In the genomic region with DNA sequence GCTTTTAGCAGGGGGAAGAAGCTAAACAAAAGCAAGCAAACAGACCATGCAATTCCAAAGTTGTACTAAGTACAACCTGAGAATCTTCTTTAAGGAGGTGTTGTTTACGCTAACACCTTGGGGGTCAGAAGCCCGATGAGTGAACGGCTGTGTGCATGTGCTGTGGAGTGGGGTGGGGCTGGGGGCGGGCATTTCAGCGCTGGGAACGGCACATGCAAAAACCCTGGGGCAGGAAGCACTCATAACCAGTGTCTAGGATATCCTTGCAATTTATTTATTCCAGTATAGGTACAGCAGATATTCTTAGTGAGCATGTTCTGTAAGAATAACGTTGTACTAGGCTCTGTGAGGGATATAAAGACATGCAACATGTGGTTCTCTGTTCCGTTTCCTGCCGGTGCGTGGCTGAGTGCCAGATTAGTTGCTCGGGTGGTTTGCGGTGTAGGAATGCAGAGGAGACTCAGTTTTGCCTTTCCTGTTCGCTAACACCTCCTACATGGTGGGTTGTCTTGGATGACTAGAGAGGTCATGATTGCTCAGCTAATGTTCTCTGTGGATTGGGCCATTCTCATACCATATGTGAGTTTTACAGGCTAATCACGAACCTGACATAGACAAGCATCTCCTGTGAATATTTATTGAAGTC, we compare ENCODE assay signal across 8 cellular contexts. TPM values are rescaled to one million over a fixed set of nuclear protein-coding genes. Genes with fewer than 3 reads are reported as not detected.
A peak's percentile ranks its signal among the peaks of the same experiment; 100 is the strongest.
DNase-seq lines count a peak whose midpoint lies in the region; ATAC-seq, FAIRE-seq and TF ChIP-seq lines count a peak whose summit lies in the region.

No MANE protein-coding gene starts in this region.

- H3K36me3 Mint-ChIP-seq in central memory CD8-positive, alpha-beta T cell (ENCODE audit: insufficient read depth) = peaks cover 48% of the 10 kb centered on the region

- ATAC-seq in GM19468 (IDR thresholded peaks at IDR 0.05; ENCODE audit: extremely low read depth, unreplicated experiment) (peak; percentile 76), IMR-90 (ENCODE audit: low read depth) (peak; percentile 62), pancreas (peak in 3 of 4 donors; percentile 33 to 41 (median 40))
- ATAC-seq in central memory CD8-positive, alpha-beta T cell (replicated peaks; ENCODE audit: extremely low read depth, poor library complexity, severe bottlenecking) = peak; percentile 82

- no TSS peak for BruUV-seq in IMR-90 (replicated peaks; lab: Mats Ljungman, UMichigan)

- H2BK120ac ChIP-seq in IMR-90 (ENCODE audit: low read depth, low read length) = no peak overlapping the region

- no peak overlapping the region for H2BK15ac ChIP-seq in IMR-90 (ENCODE audit: low read depth, low read length)

- in situ Hi-C loops in IMR-90 (cut with MboI; ENCODE audit: low sequenced_read_pairs) = no loop called here

- FAIRE-seq in pancreas (lab: Jason Lieb, UNC) = no peak

- H3K9me3 ChIP-seq in IMR-90 (ENCODE audit: control insufficient read depth, insufficient read depth, low read length) = no peaks in the 10 kb centered on the region
- H3K9me3 ChIP-seq in pancreas = no peaks in the 10 kb centered on the region

- POLR2A ChIA-PET in IMR-90 (lab: Charles Lee; ENCODE audit: unreplicated experiment) = no interaction called here

- H4K91ac ChIP-seq in IMR-90 (ENCODE audit: insufficient read depth, low read depth, low read length) = no peak overlapping the region

- no peak overlapping the region for H3K23ac ChIP-seq in IMR-90 (ENCODE audit: low read depth, low read length)

- H3K4me1 Mint-ChIP-seq in central memory CD8-positive, alpha-beta T cell = peaks cover 83% of the 10 kb centered on the region

- no peak for TF ChIP-seq POLR2A in IMR-90 (IDR thresholded peaks at IDR 0.05; ENCODE audit: low read depth, low read length)

- WGBS in IMR-90 (ENCODE audit: extremely low coverage in 2 of 2, insufficient read length in 1 of 2), 2 experiments = 60% methylated on average over 1 of the region's 14 CpGs; no CpG with 5 or more reads in 1 of the 2 experiments
- 43 to 45% methylated on average over 14 of the region's 14 CpGs for WGBS in pancreas, 2 donors

- no peak overlapping the region for H3K4ac ChIP-seq in IMR-90 (ENCODE audit: low read depth, low read length)

- H2AK9ac ChIP-seq in IMR-90 (replicated peaks; ENCODE audit: low read depth, low read length, poor library complexity) = no peak overlapping the region

- TF ChIP-seq RAD21 in IMR-90 (IDR thresholded peaks at IDR 0.05; ENCODE audit: low read length) = no peak

- H3K9ac ChIP-seq in IMR-90 (ENCODE audit: low read depth, low read length) = no peak overlapping the region

- CTCF ChIA-PET in IMR-90 (lab: Yijun Ruan, JAX) = interaction anchor here (0.6 to 0.8 kb wide), 3 partner anchors 33 to 1352 kb away, joined by 3 to 4 read pairs (median 4); no protein-coding TSS in a partner anchor

- H3K27ac ChIP-seq in IMR-90 (ENCODE audit: insufficient read depth, low read length) = no peak overlapping the region
- no peak overlapping the region for H3K27ac ChIP-seq in pancreas

- TF ChIP-seq CTCF in IMR-90 (conservative IDR thresholded peaks at IDR 0.05; ENCODE audit: low read depth, low read length) (no peak), pancreas (IDR thresholded peaks at IDR 0.05) (no peak)

- DNase-seq in AML-193 (lab: John Stamatoyannopoulos, UW) (peak; percentile 89 to 92), IMR-90 (peak; percentile 86), pancreas (peak in 1 of 6 donors; percentile 6), NCI-H146 (lab: John Stamatoyannopoulos, UW) (no peak), DMS153 treated with DMSO at 0.1 percent for 48 hours (lab: John Stamatoyannopoulos, UW; ENCODE audit: unreplicated experiment) (no peak)
- DNase-seq in activated CD4-positive, alpha-beta T cell treated with anti-CD3 and anti-CD28 coated beads for 24 hours (ENCODE audit: low read depth in 2 of 2) = peak; percentile 82 to 87
- DNase-seq in central memory CD8-positive, alpha-beta T cell (ENCODE audit: low spot score in 2 of 2) = peak; percentile 74 to 90

- no peak overlapping the region for H3K56ac ChIP-seq in IMR-90 (ENCODE audit: extremely low read depth, insufficient read depth, low read length)

- H3K27me3 ChIP-seq in IMR-90 (ENCODE audit: control insufficient read depth, insufficient read depth, low read length) = no peaks in the 10 kb centered on the region
- no peaks in the 10 kb centered on the region for H3K27me3 ChIP-seq in pancreas

- no peaks in the 10 kb centered on the region for H4K20me1 ChIP-seq in IMR-90 (ENCODE audit: insufficient read depth, low read length)

- H4K5ac ChIP-seq in IMR-90 (ENCODE audit: low read depth, low read length) = no peak overlapping the region

- peak overlapping the region; percentile 83 for H2AFZ ChIP-seq in IMR-90 (replicated peaks; ENCODE audit: low read length, poor library complexity)

- 0 out of 2 replicates have a peak, but pooled peaks cover 3% of the 10 kb centered on the region for H3K9me1 ChIP-seq in IMR-90 (ENCODE audit: insufficient read depth, low read length)

- no peaks in the 10 kb centered on the region for H3K79me1 ChIP-seq in IMR-90 (ENCODE audit: low read depth in 1 of 2, low read length in 2 of 2)

- dilution Hi-C loops in IMR-90 (cut with HindIII; ENCODE audit: low sequenced_read_pairs, unreplicated experiment) = no loop called here

- H3K18ac ChIP-seq in IMR-90 (ENCODE audit: low read depth, low read length) = no peak overlapping the region

- H2AK5ac ChIP-seq in IMR-90 (ENCODE audit: low read depth, low read length) = no peak overlapping the region

- H2BK20ac ChIP-seq in IMR-90 (ENCODE audit: low read depth, low read length) = peak overlapping the region; percentile 72; the same call in 1 of the 2 replicates

- H3K36me3 ChIP-seq in IMR-90 (ENCODE audit: control insufficient read depth, insufficient read depth, low read length) = no peaks in the 10 kb centered on the region
- H3K36me3 ChIP-seq in pancreas = no peaks in the 10 kb centered on the region

- H4K8ac ChIP-seq in IMR-90 (ENCODE audit: low read depth in 2 of 2, low read length in 2 of 2) = no peak overlapping the region

- peak overlapping the region; percentile 95 for H3K27ac Mint-ChIP-seq in central memory CD8-positive, alpha-beta T cell (ENCODE audit: low read depth)

- H2BK5ac ChIP-seq in IMR-90 (ENCODE audit: low read depth, low read length, poor library complexity, severe bottlenecking) = peak overlapping the region; percentile 0

- H3K27me3 Mint-ChIP-seq in central memory CD8-positive, alpha-beta T cell = no peaks in the 10 kb centered on the region

- H3K4me1 ChIP-seq in IMR-90 (ENCODE audit: control insufficient read depth, insufficient read depth, low read length) = no peaks in the 10 kb centered on the region
- no peaks in the 10 kb centered on the region for H3K4me1 ChIP-seq in pancreas

- H3K4me2 ChIP-seq in IMR-90 (ENCODE audit: low read depth, low read length) = no peak overlapping the region

- H3K4me3 Mint-ChIP-seq in central memory CD8-positive, alpha-beta T cell = peak overlapping the region; percentile 95

- H3K9me3 Mint-ChIP-seq in central memory CD8-positive, alpha-beta T cell = no peaks in the 10 kb centered on the region

- H3K4me3 ChIP-seq in IMR-90 (ENCODE audit: insufficient read depth, low read depth, low read length) = no peak overlapping the region
- H3K4me3 ChIP-seq in pancreas = no peak overlapping the region

- intact Hi-C loops in IMR-90 (cut with micrococcal nuclease) = no loop called here
- intact Hi-C loops in pancreas (cut with DNase I) = no loop called here

- H3K14ac ChIP-seq in IMR-90 (replicated peaks; ENCODE audit: low read depth, low read length) = peak overlapping the region; percentile 18; the same call in 1 of the 2 replicates

TF ChIP-seq in IMR-90, 13 proteins besides CTCF, POLR2A, EP300 and RAD21:
- TF ChIP-seq RFX5 (IDR thresholded peaks at IDR 0.05; ENCODE audit: low read depth, low read length) (no peak), RCOR1 (IDR thresholded peaks at IDR 0.05; ENCODE audit: insufficient replicate concordance, low read length) (no peak), BHLHE40 (IDR thresholded peaks at IDR 0.05; ENCODE audit: low read depth, low read length) (no peak), NFE2L2 (IDR thresholded peaks at IDR 0.05; ENCODE audit: low read depth, low read length) (no peak), FOS (IDR thresholded peaks at IDR 0.05; ENCODE audit: low read depth, low read length) (no peak), SMC3 (IDR thresholded peaks at IDR 0.05; ENCODE audit: low read depth, low read length) (no peak), MAFK (IDR thresholded peaks at IDR 0.05; ENCODE audit: low read depth, low read length) (no peak), MAZ (IDR thresholded peaks at IDR 0.05; ENCODE audit: borderline replicate concordance, low read depth, low read length) (no peak), MXI1 (IDR thresholded peaks at IDR 0.05; ENCODE audit: borderline replicate concordance, low read depth, low read length) (no peak)
- TF ChIP-seq, protein P1, sequence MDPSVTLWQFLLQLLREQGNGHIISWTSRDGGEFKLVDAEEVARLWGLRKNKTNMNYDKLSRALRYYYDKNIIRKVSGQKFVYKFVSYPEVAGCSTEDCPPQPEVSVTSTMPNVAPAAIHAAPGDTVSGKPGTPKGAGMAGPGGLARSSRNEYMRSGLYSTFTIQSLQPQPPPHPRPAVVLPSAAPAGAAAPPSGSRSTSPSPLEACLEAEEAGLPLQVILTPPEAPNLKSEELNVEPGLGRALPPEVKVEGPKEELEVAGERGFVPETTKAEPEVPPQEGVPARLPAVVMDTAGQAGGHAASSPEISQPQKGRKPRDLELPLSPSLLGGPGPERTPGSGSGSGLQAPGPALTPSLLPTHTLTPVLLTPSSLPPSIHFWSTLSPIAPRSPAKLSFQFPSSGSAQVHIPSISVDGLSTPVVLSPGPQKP (IDR thresholded peaks at IDR 0.05; ENCODE audit: borderline replicate concordance, low read depth, low read length) = no peak

RNA-seq across cellular contexts. Expression of a gene that starts 3.7 kb away (rescaled TPM):
- total RNA-seq in IMR-90 (2012; rRNA removed) (0.18 and 0.28 TPM in 2 replicates), pancreas (under 1 TPM in 4 of 6 donors, not detected in 2; 0.06 to 0.37 (median 0.16) TPM)
- polyA plus RNA-seq in IMR-90 (2012; rRNA removed) (0.10 and 0.14 TPM in 2 replicates), pancreas (under 1 TPM in 1 of 2 donors, not detected in 1; 0.16 TPM)
- polyA plus RNA-seq in IMR-90 (2012; cell fraction: cytosol; rRNA removed) = 0.06 and 0.07 TPM in 2 replicates
- 0.05 and 0.09 TPM in 2 replicates for polyA plus RNA-seq in IMR-90 (2012; cell fraction: nucleus; rRNA removed; ENCODE audit: low replicate concordance)

Comparison
In these comparisons a context has a peak if more than half of its experiments do, and no peak if none do; other contexts are left out.
1. DNase-seq: peak in AML-193 (2 of 2), IMR-90 (single experiment), activated CD4-positive, alpha-beta T cell treated with anti-CD3 and anti-CD28 coated beads for 24 hours (2 of 2) and central memory CD8-positive, alpha-beta T cell (2 of 2); none in NCI-H146 (single experiment) and DMS153 treated with DMSO at 0.1 percent for 48 hours (single experiment).
2. Peak in every context shown above with its lines, with median percentiles within 50 percentile points of each other: ATAC-seq.